18 cellular contexts compared by ENCODE assay signal in genomic region chr18:6024740-6025139, GRCh38.
DNase-seq lines count a peak whose midpoint lies in the region; ATAC-seq, FAIRE-seq and TF ChIP-seq lines count a peak whose summit lies in the region.
"Had no signal": no experiment of that assay in that cellular context is flagged by ENCODE, and none has a peak within 500 bp of the region (broad histone marks: within the 10 kb centered on the region; RNA-seq: fewer than 3 reads in every experiment).

No MANE protein-coding gene starts in this region.

- TF ChIP-seq POLR2A in GM12878 (IDR thresholded peaks at IDR 0.05; ENCODE audit: low read depth, low read length): no peak

- no peak for ATAC-seq in GM12878
- ATAC-seq in activated CD8-positive, alpha-beta T cell treated with anti-CD3 and anti-CD28 coated beads, Interleukin-2, amount 10 ng/mL, durations not matched to agents 7 days and 5 days: no peak
- ATAC-seq: HCT116 had no signal

- POLR2A ChIA-PET in HEK293 (lab: Yijun Ruan, JAX): no interaction called here
- POLR2A ChIA-PET in GM12878 (lab: Charles Lee): no interaction called here
- POLR2A ChIA-PET in activated CD8-positive, alpha-beta T cell treated with anti-CD3 and anti-CD28 coated beads, Interleukin-2, amount 10 ng/mL, durations not matched to agents 7 days and 5 days (lab: Charles Lee): no interaction called here
- POLR2A ChIA-PET in activated CD4-positive, alpha-beta T cell treated with anti-CD3 and anti-CD28 coated beads, Interleukin-2, amount 10 ng/mL, durations not matched to agents 7 days and 5 days (lab: Charles Lee): no interaction called here

- no peak overlapping the region for H3K27ac ChIP-seq in HEK293 (ENCODE audit: extremely low read depth, low read depth, low read length)
- no peak overlapping the region for H3K27ac ChIP-seq in GM12878 (ENCODE audit: control insufficient read depth, insufficient read depth)

- H3K4me3 Mint-ChIP-seq in activated CD8-positive, alpha-beta T cell treated with anti-CD3 and anti-CD28 coated beads, Interleukin-2, amount 10 ng/mL, durations not matched to agents 7 days and 5 days: no peak overlapping the region
- no peak overlapping the region for H3K4me3 Mint-ChIP-seq in activated CD4-positive, alpha-beta T cell treated with anti-CD3 and anti-CD28 coated beads, Interleukin-2, amount 10 ng/mL, durations not matched to agents 7 days and 5 days
- H3K4me3 Mint-ChIP-seq: CD4-positive, CD25-positive, alpha-beta regulatory T cell; CD8-positive, alpha-beta memory T cell had no signal

- no peaks in the 10 kb centered on the region for H4K20me1 ChIP-seq in GM12878 (ENCODE audit: control insufficient read depth, insufficient read depth)

- H3K27me3 Mint-ChIP-seq in activated CD8-positive, alpha-beta T cell treated with anti-CD3 and anti-CD28 coated beads, Interleukin-2, amount 10 ng/mL, durations not matched to agents 7 days and 5 days (ENCODE audit: low read depth): peaks cover 2% of the 10 kb centered on the region
- H3K27me3 Mint-ChIP-seq in activated CD4-positive, alpha-beta T cell treated with anti-CD3 and anti-CD28 coated beads, Interleukin-2, amount 10 ng/mL, durations not matched to agents 7 days and 5 days: peaks cover 2% of the 10 kb centered on the region
- H3K27me3 Mint-ChIP-seq: CD4-positive, CD25-positive, alpha-beta regulatory T cell had no signal

- FAIRE-seq in GM12878 (lab: Jason Lieb, UNC): no peak
- FAIRE-seq in urothelium cell line (lab: Jason Lieb, UNC): no peak
- FAIRE-seq: G401.6 had no signal

- H3K4me2 ChIP-seq in GM12878 (ENCODE audit: control insufficient read depth, insufficient read depth): no peak overlapping the region

- SMC1A ChIA-PET in GM12878 (lab: Charles Lee; ENCODE audit: uncharacterized antibody, unreplicated experiment): no interaction called here

- H3K27me3 ChIP-seq in GM12878 (replicated peaks in 1 of 2; ENCODE audit: control insufficient read depth in 2 of 2, insufficient read depth in 2 of 2, low read length in 1 of 2): no peaks in the 10 kb centered on the region
- H3K27me3 ChIP-seq: BE2C had no signal

- H3K79me2 ChIP-seq in GM12878 (ENCODE audit: control insufficient read depth, insufficient read depth, low read length): no peaks in the 10 kb centered on the region

- no peak for TF ChIP-seq EP300 in GM12878 (IDR thresholded peaks at IDR 0.05; ENCODE audit: borderline replicate concordance in 1 of 2, control insufficient read depth in 1 of 2, low read depth in 2 of 2, low read length in 2 of 2)

- H3K9ac ChIP-seq in GM12878 (ENCODE audit: control insufficient read depth, insufficient read depth, low read length): no peak overlapping the region

- no peak overlapping the region for H2AFZ ChIP-seq in GM12878 (ENCODE audit: control insufficient read depth, low read depth, low read length)

- DNase-seq in GM12878 (ENCODE audit: low read depth, low spot score): no peak
- peak; percentile 42 for DNase-seq in left kidney (ENCODE audit: low read depth, low spot score)
- no peak for DNase-seq in urothelium cell line (ENCODE audit: low spot score)
- DNase-seq in activated CD8-positive, alpha-beta T cell treated with anti-CD3 and anti-CD28 coated beads, Interleukin-2, amount 10 ng/mL, durations not matched to agents 7 days and 5 days: no peak
- DNase-seq in activated CD4-positive, alpha-beta T cell treated with anti-CD3 and anti-CD28 coated beads, Interleukin-2, amount 10 ng/mL, durations not matched to agents 7 days and 5 days: no peak
- DNase-seq: BE2C; C1 segment of cervical spinal cord; CD4-positive, CD25-positive, alpha-beta regulatory T cell; CD8-positive, alpha-beta memory T cell; COR-L47; DMS 273 treated with DMSO at 0.1 percent for 48 hours; DMS53; DND-41; GOT3; H7 had no signal

- H3K27ac Mint-ChIP-seq in activated CD8-positive, alpha-beta T cell treated with anti-CD3 and anti-CD28 coated beads, Interleukin-2, amount 10 ng/mL, durations not matched to agents 7 days and 5 days: no peak overlapping the region
- H3K27ac Mint-ChIP-seq in activated CD4-positive, alpha-beta T cell treated with anti-CD3 and anti-CD28 coated beads, Interleukin-2, amount 10 ng/mL, durations not matched to agents 7 days and 5 days: no peak overlapping the region
- H3K27ac Mint-ChIP-seq: CD4-positive, CD25-positive, alpha-beta regulatory T cell had no signal

- WGBS in GM12878 (ENCODE audit: insufficient coverage, insufficient replicate concordance, low lambda C conversion rate, missing lambda C conversion rate): 6% methylated on average over 1 of the region's 1 CpG

- H3K4me1 Mint-ChIP-seq in activated CD8-positive, alpha-beta T cell treated with anti-CD3 and anti-CD28 coated beads, Interleukin-2, amount 10 ng/mL, durations not matched to agents 7 days and 5 days (ENCODE audit: low read depth): peaks cover 7% of the 10 kb centered on the region
- peaks cover 12% of the 10 kb centered on the region for H3K4me1 Mint-ChIP-seq in activated CD4-positive, alpha-beta T cell treated with anti-CD3 and anti-CD28 coated beads, Interleukin-2, amount 10 ng/mL, durations not matched to agents 7 days and 5 days
- H3K4me1 Mint-ChIP-seq: CD4-positive, CD25-positive, alpha-beta regulatory T cell had no signal

- no peak overlapping the region for H3K4me3 ChIP-seq in HEK293 (ENCODE audit: low read depth, low read length)
- no peak overlapping the region for H3K4me3 ChIP-seq in GM12878

- TF ChIP-seq CTCF in HEK293 (tag by site-specific recombination; IDR thresholded peaks at IDR 0.05) (no peak), GM12878 (IDR thresholded peaks at IDR 0.05 in 2 of 3, conservative IDR thresholded peaks at IDR 0.05 in 1 of 3; ENCODE audit: control insufficient read depth in 2 of 3, extremely low read depth in 1 of 3, insufficient read depth in 1 of 3, low read depth in 3 of 3, low read length in 3 of 3) (no peak)

- BruUV-seq in GM12878 (replicated peaks; lab: Mats Ljungman, UMichigan): no TSS peak

- no peaks in the 10 kb centered on the region for H3K9me3 Mint-ChIP-seq in activated CD8-positive, alpha-beta T cell treated with anti-CD3 and anti-CD28 coated beads, Interleukin-2, amount 10 ng/mL, durations not matched to agents 7 days and 5 days (ENCODE audit: insufficient read depth)
- H3K9me3 Mint-ChIP-seq in activated CD4-positive, alpha-beta T cell treated with anti-CD3 and anti-CD28 coated beads, Interleukin-2, amount 10 ng/mL, durations not matched to agents 7 days and 5 days: no peaks in the 10 kb centered on the region

- H3K4me1 ChIP-seq in HEK293 (ENCODE audit: control insufficient read depth, insufficient read depth, low read length) (peaks cover 22% of the 10 kb centered on the region), GM12878 (ENCODE audit: control insufficient read depth, insufficient read depth, low read length) (no peaks in the 10 kb centered on the region)
- H3K4me1 ChIP-seq: BE2C had no signal

- CTCF ChIA-PET in HEK293 (lab: Yijun Ruan, JAX) (interaction anchor here (0.7 kb wide), 2 partner anchors 21 to 346 kb away, joined by 3 read pairs; no protein-coding TSS in a partner anchor), GM12878 (lab: Yijun Ruan, JAX) (interaction anchor here (1.0 kb wide), 1 partner anchor 23 kb away, joined by 3 read pairs; no protein-coding TSS in a partner anchor)
- CTCF ChIA-PET in activated CD8-positive, alpha-beta T cell treated with anti-CD3 and anti-CD28 coated beads, Interleukin-2, amount 10 ng/mL, durations not matched to agents 7 days and 5 days (lab: Charles Lee): no interaction called here
- CTCF ChIA-PET in activated CD4-positive, alpha-beta T cell treated with anti-CD3 and anti-CD28 coated beads, Interleukin-2, amount 10 ng/mL, durations not matched to agents 7 days and 5 days (lab: Charles Lee): no interaction called here

- H3K36me3 ChIP-seq in HEK293 (ENCODE audit: control insufficient read depth in 2 of 2, insufficient read depth in 1 of 2, low read length in 2 of 2) (no peaks in the 10 kb centered on the region), GM12878 (ENCODE audit: control insufficient read depth in 2 of 2, insufficient read depth in 2 of 2, low read length in 1 of 2) (no peaks in the 10 kb centered on the region)
- H3K36me3 ChIP-seq: BE2C had no signal

- in situ Hi-C loops in GM12878 (cut with MboI): no loop called here

- H3K9me3 ChIP-seq in HEK293 (ENCODE audit: control insufficient read depth, insufficient read depth, low read depth, low read length) (no peaks in the 10 kb centered on the region), GM12878 (replicated peaks; ENCODE audit: control insufficient read depth, insufficient read depth, low read length) (no peaks in the 10 kb centered on the region)
- H3K9me3 ChIP-seq: BE2C had no signal

- RAD21 ChIA-PET in GM12878 (lab: Charles Lee; ENCODE audit: unreplicated experiment): no interaction called here

- no peaks in the 10 kb centered on the region for H3K36me3 Mint-ChIP-seq in activated CD8-positive, alpha-beta T cell treated with anti-CD3 and anti-CD28 coated beads, Interleukin-2, amount 10 ng/mL, durations not matched to agents 7 days and 5 days (ENCODE audit: low read depth)
- no peaks in the 10 kb centered on the region for H3K36me3 Mint-ChIP-seq in activated CD4-positive, alpha-beta T cell treated with anti-CD3 and anti-CD28 coated beads, Interleukin-2, amount 10 ng/mL, durations not matched to agents 7 days and 5 days (ENCODE audit: low read depth)
- H3K36me3 Mint-ChIP-seq: CD4-positive, CD25-positive, alpha-beta regulatory T cell; CD8-positive, alpha-beta memory T cell had no signal

- intact Hi-C loops in GM12878 (cut with micrococcal nuclease; ENCODE audit: unreplicated experiment): no loop called here

- TF ChIP-seq RAD21 in GM12878 (IDR thresholded peaks at IDR 0.05; ENCODE audit: insufficient read depth, low read depth, low read length): no peak

TF ChIP-seq in GM12878, 131 proteins besides CTCF, POLR2A, EP300 and RAD21:
- TF ChIP-seq MTA2 (IDR thresholded peaks at IDR 0.05; ENCODE audit: low read depth) (peak; percentile 29; the same call in 1 of the 2 replicates), SMAD1 (IDR thresholded peaks at IDR 0.05; ENCODE audit: low read depth, partially characterized antibody) (no peak)

Comparison
In these comparisons a context has a peak if more than half of its experiments do, and no peak if none do; other contexts are left out.
1. CTCF ChIA-PET loops: an anchor here in HEK293 (0.7 kb wide) and GM12878 (1.0 kb wide); none called in activated CD8-positive, alpha-beta T cell treated with anti-CD3 and anti-CD28 coated beads, Interleukin-2, amount 10 ng/mL, durations not matched to agents 7 days and 5 days and activated CD4-positive, alpha-beta T cell treated with anti-CD3 and anti-CD28 coated beads, Interleukin-2, amount 10 ng/mL, durations not matched to agents 7 days and 5 days.